In genomic region chr2:767440-767839, GRCh38 we compare ENCODE assay signal across 16 cellular contexts.
A peak's percentile ranks its signal among the peaks of the same experiment; 100 is the strongest.
DNase-seq lines count a peak whose midpoint lies in the region; ATAC-seq and TF ChIP-seq lines count a peak whose summit lies in the region.
"Had no signal": no experiment of that assay in that cellular context is flagged by ENCODE, and none has a peak within 500 bp of the region (broad histone marks: within the 10 kb centered on the region; RNA-seq: fewer than 3 reads in every experiment).

No MANE protein-coding gene starts in this region.

- TF ChIP-seq CTCF in esophagus muscularis mucosa (IDR thresholded peaks at IDR 0.05), result no peak

- H3K36me3 ChIP-seq in esophagus muscularis mucosa, result no peaks in the 10 kb centered on the region
- H3K36me3 ChIP-seq: brain microvascular endothelial cell had no signal

- H3K4me3 Mint-ChIP-seq in activated naive CD4-positive, alpha-beta T cell treated with anti-CD3 and anti-CD28 coated beads for 36 hours, result no peak overlapping the region
- no peak overlapping the region for H3K4me3 Mint-ChIP-seq in central memory CD8-positive, alpha-beta T cell

- peaks cover 9% of the 10 kb centered on the region for H3K27me3 Mint-ChIP-seq in activated naive CD4-positive, alpha-beta T cell treated with anti-CD3 and anti-CD28 coated beads for 36 hours (ENCODE audit: low read depth)
- H3K27me3 Mint-ChIP-seq in central memory CD8-positive, alpha-beta T cell, result peaks cover 9% of the 10 kb centered on the region

- CTCF ChIA-PET in activated naive CD4-positive, alpha-beta T cell treated with anti-CD3 and anti-CD28 coated beads for 36 hours (lab: Charles Lee), result no interaction called here

- H3K9me3 Mint-ChIP-seq in activated naive CD4-positive, alpha-beta T cell treated with anti-CD3 and anti-CD28 coated beads for 36 hours, result peaks cover 5% of the 10 kb centered on the region
- peaks cover 0 to 5% of the 10 kb centered on the region in 2 donors for H3K9me3 Mint-ChIP-seq in activated naive CD4-positive, alpha-beta T cell treated with anti-CD3 and anti-CD28 coated beads, Interleukin-2, amount 50 U/mL, for 72 hours
- no peaks in the 10 kb centered on the region for H3K9me3 Mint-ChIP-seq in central memory CD8-positive, alpha-beta T cell

- no peak overlapping the region for H3K4me3 ChIP-seq in esophagus muscularis mucosa

- H3K27me3 ChIP-seq in esophagus muscularis mucosa, result no peaks in the 10 kb centered on the region
- H3K27me3 ChIP-seq: brain microvascular endothelial cell had no signal

- no peaks in the 10 kb centered on the region for H3K4me1 ChIP-seq in esophagus muscularis mucosa
- H3K4me1 ChIP-seq: parathyroid adenoma had no signal

- no peak for ATAC-seq in activated naive CD4-positive, alpha-beta T cell treated with anti-CD3 and anti-CD28 coated beads, Interleukin-2, amount 50 U/mL, for 72 hours
- ATAC-seq in central memory CD8-positive, alpha-beta T cell (replicated peaks; ENCODE audit: extremely low read depth, poor library complexity, severe bottlenecking), result no peak

- no peak for TF ChIP-seq POLR2A in esophagus muscularis mucosa (IDR thresholded peaks at IDR 0.05; ENCODE audit: low read depth)

- H3K27ac Mint-ChIP-seq in activated naive CD4-positive, alpha-beta T cell treated with anti-CD3 and anti-CD28 coated beads for 36 hours, result no peak overlapping the region
- no peak overlapping the region for H3K27ac Mint-ChIP-seq in activated naive CD4-positive, alpha-beta T cell treated with anti-CD3 and anti-CD28 coated beads, Interleukin-2, amount 50 U/mL, for 72 hours
- H3K27ac Mint-ChIP-seq in central memory CD8-positive, alpha-beta T cell (ENCODE audit: low read depth), result peak overlapping the region; percentile 77

- H3K4me1 Mint-ChIP-seq in activated naive CD4-positive, alpha-beta T cell treated with anti-CD3 and anti-CD28 coated beads for 36 hours (ENCODE audit: low read depth), result peaks cover 19% of the 10 kb centered on the region
- H3K4me1 Mint-ChIP-seq in central memory CD8-positive, alpha-beta T cell, result peaks cover 31% of the 10 kb centered on the region

- TF ChIP-seq EP300 in esophagus muscularis mucosa (IDR thresholded peaks at IDR 0.05), result no peak

- WGBS in esophagus muscularis mucosa, result 65% methylated on average over 9 of the region's 9 CpGs

- peak; percentile 26 for DNase-seq in activated naive CD4-positive, alpha-beta T cell treated with anti-CD3 and anti-CD28 coated beads for 36 hours
- no peak for DNase-seq in activated naive CD4-positive, alpha-beta T cell treated with anti-CD3 and anti-CD28 coated beads, Interleukin-2, amount 50 U/mL, for 72 hours (ENCODE audit: low spot score in 2 of 2)
- peak; percentile 16 for DNase-seq in NCI-H69 (lab: John Stamatoyannopoulos, UW)
- no peak for DNase-seq in central memory CD8-positive, alpha-beta T cell (ENCODE audit: low spot score in 2 of 2)
- DNase-seq in stimulated activated CD8-positive, alpha-beta memory T cell treated with anti-CD3 and anti-CD28 coated beads, Interleukin-7, amount 100 ng/mL, for 48 hours (ENCODE audit: extremely low read depth in 1 of 2, low read depth in 1 of 2), result peak; percentile 18
- no peak for DNase-seq in esophagus muscularis mucosa (ENCODE audit: extremely low spot score)
- DNase-seq in kidney tubule cell (ENCODE audit: low spot score), result no peak
- no peak for DNase-seq in T-helper 9 cell
- DNase-seq: brain microvascular endothelial cell; DMS53; effector CD8-positive, alpha-beta T cell; foreskin melanocyte; NCI-H1417 treated with DMSO at 0.1 percent for 48 hours; NCI-H774; SHP77 had no signal

- intact Hi-C loops in activated naive CD4-positive, alpha-beta T cell treated with anti-CD3 and anti-CD28 coated beads for 36 hours (cut with micrococcal nuclease), result no loop called here
- intact Hi-C loops in esophagus muscularis mucosa (cut with DNase I), result no loop called here

- no peaks in the 10 kb centered on the region for H3K36me3 Mint-ChIP-seq in activated naive CD4-positive, alpha-beta T cell treated with anti-CD3 and anti-CD28 coated beads for 36 hours (ENCODE audit: low read depth)
- H3K36me3 Mint-ChIP-seq in activated naive CD4-positive, alpha-beta T cell treated with anti-CD3 and anti-CD28 coated beads, Interleukin-2, amount 50 U/mL, for 72 hours, result peaks cover 9 to 10% of the 10 kb centered on the region in 2 donors
- no peaks in the 10 kb centered on the region for H3K36me3 Mint-ChIP-seq in central memory CD8-positive, alpha-beta T cell (ENCODE audit: insufficient read depth)

- H3K9me3 ChIP-seq in esophagus muscularis mucosa, result no peaks in the 10 kb centered on the region

- H3K27ac ChIP-seq in esophagus muscularis mucosa (replicated peaks in 1 of 4), result no peak overlapping the region
- H3K27ac ChIP-seq: brain microvascular endothelial cell, parathyroid adenoma had no signal

Comparison
In these comparisons a context has a peak if more than half of its experiments do, and no peak if none do; other contexts are left out.
1. DNase-seq: peak in activated naive CD4-positive, alpha-beta T cell treated with anti-CD3 and anti-CD28 coated beads for 36 hours (single experiment), NCI-H69 (single experiment) and stimulated activated CD8-positive, alpha-beta memory T cell treated with anti-CD3 and anti-CD28 coated beads, Interleukin-7, amount 100 ng/mL, for 48 hours (2 of 2); none in activated naive CD4-positive, alpha-beta T cell treated with anti-CD3 and anti-CD28 coated beads, Interleukin-2, amount 50 U/mL, for 72 hours (0 of 2), central memory CD8-positive, alpha-beta T cell (0 of 2), esophagus muscularis mucosa (single experiment), kidney tubule cell (single experiment) and T-helper 9 cell (single experiment).